In genomic region chr9:37503736-37504135, GRCh38 we compare ENCODE assay signal across 12 cellular contexts. TPM values are rescaled to one million over a fixed set of nuclear protein-coding genes. Genes with fewer than 3 reads are reported as not detected.
A peak's percentile ranks its signal among the peaks of the same experiment; 100 is the strongest.
DNase-seq lines count a peak whose midpoint lies in the region; ATAC-seq and TF ChIP-seq lines count a peak whose summit lies in the region.
"Had no signal": no experiment of that assay in that cellular context is flagged by ENCODE, and none has a peak within 500 bp of the region (broad histone marks: within the 10 kb centered on the region; RNA-seq: fewer than 3 reads in every experiment).

No MANE protein-coding gene starts in this region.

- ATAC-seq in CD4-positive, alpha-beta T cell (ENCODE audit: poor library complexity), result peak; percentile 79
- ATAC-seq in GM19328 (IDR thresholded peaks at IDR 0.05; ENCODE audit: unreplicated experiment), result no peak

- H3K27me3 Mint-ChIP-seq in CD4-positive, alpha-beta T cell, result no peaks in the 10 kb centered on the region
- H3K27me3 Mint-ChIP-seq in HFFc6 (ENCODE audit: insufficient read depth), result peaks cover 2% of the 10 kb centered on the region
- no peaks in the 10 kb centered on the region for H3K27me3 Mint-ChIP-seq in activated naive CD4-positive, alpha-beta T cell treated with anti-CD3 and anti-CD28 coated beads, Interleukin-2, amount 10 ng/mL, durations not matched to agents 7 days and 5 days

- TF ChIP-seq CTCF in CD4-positive, alpha-beta T cell (IDR thresholded peaks at IDR 0.05), result no peak
- TF ChIP-seq CTCF in HFFc6 (IDR thresholded peaks at IDR 0.05), result no peak

- H3K9me3 Mint-ChIP-seq in CD4-positive, alpha-beta T cell, result no peaks in the 10 kb centered on the region
- H3K9me3 Mint-ChIP-seq in HFFc6, result no peaks in the 10 kb centered on the region
- no peaks in the 10 kb centered on the region for H3K9me3 Mint-ChIP-seq in activated naive CD4-positive, alpha-beta T cell treated with anti-CD3 and anti-CD28 coated beads, Interleukin-2, amount 10 ng/mL, durations not matched to agents 7 days and 5 days

- H3K36me3 Mint-ChIP-seq in CD4-positive, alpha-beta T cell (ENCODE audit: low read depth), result peaks cover 71% of the 10 kb centered on the region
- H3K36me3 Mint-ChIP-seq in HFFc6 (ENCODE audit: low read depth), result peaks cover 61% of the 10 kb centered on the region
- H3K36me3 Mint-ChIP-seq in activated naive CD4-positive, alpha-beta T cell treated with anti-CD3 and anti-CD28 coated beads, Interleukin-2, amount 10 ng/mL, durations not matched to agents 7 days and 5 days, result peaks cover 45% of the 10 kb centered on the region

- intact Hi-C loops in CD4-positive, alpha-beta T cell (cut with DNase I, micrococcal nuclease), result loop anchor here in 1 of 2 experiments (10.0 kb wide), 1 partner anchor 629 kb away; no protein-coding TSS in a partner anchor

- H3K9me3 ChIP-seq in CD4-positive, alpha-beta T cell (ENCODE audit: control insufficient read depth, low read length), result no peaks in the 10 kb centered on the region
- H3K9me3 ChIP-seq: Caco-2, neutrophil had no signal

- POLR2A ChIA-PET in CD4-positive, alpha-beta T cell (lab: Charles Lee), result interaction anchor here (2.0 kb wide), 1 partner anchor 18 kb away, joined by 8 read pairs; the partner anchor contains the start of gene POLR1E

- CTCF ChIA-PET in CD4-positive, alpha-beta T cell (lab: Charles Lee), result no interaction called here
- CTCF ChIA-PET in activated naive CD4-positive, alpha-beta T cell treated with anti-CD3 and anti-CD28 coated beads, Interleukin-2, amount 10 ng/mL, durations not matched to agents 7 days and 5 days (lab: Charles Lee), result interaction anchor here (0.6 kb wide), 1 partner anchor 458 kb away, joined by 3 read pairs; no protein-coding TSS in a partner anchor

- peak in 5 of 10 experiments; percentile 5 to 22 (median 16) for DNase-seq in CD4-positive, alpha-beta T cell
- DNase-seq in HFFc6 (no peak), kidney tubule cell (ENCODE audit: low spot score) (peak; percentile 21), nucleus accumbens (lab: John Stamatoyannopoulos, UW) (no peak), SW 1271 (lab: John Stamatoyannopoulos, UW) (no peak)
- DNase-seq in activated naive CD4-positive, alpha-beta T cell treated with anti-CD3 and anti-CD28 coated beads, Interleukin-2, amount 10 ng/mL, durations not matched to agents 7 days and 5 days, result no peak
- no peak for DNase-seq in stimulated activated CD4-positive, alpha-beta T cell treated with anti-CD3 and anti-CD28 coated beads, Interleukin-2, amount 100 ng/mL, for 24 hours
- DNase-seq: Caco-2, cortex of kidney, NCI-H1092 had no signal

- H3K4me1 Mint-ChIP-seq in CD4-positive, alpha-beta T cell (ENCODE audit: low read depth), result peaks cover 14% of the 10 kb centered on the region
- peaks cover 9% of the 10 kb centered on the region; the same call in 1 of the 2 replicates for H3K4me1 Mint-ChIP-seq in HFFc6 (ENCODE audit: low read depth)
- H3K4me1 Mint-ChIP-seq in activated naive CD4-positive, alpha-beta T cell treated with anti-CD3 and anti-CD28 coated beads, Interleukin-2, amount 10 ng/mL, durations not matched to agents 7 days and 5 days, result peaks cover 13% of the 10 kb centered on the region

- H3K27ac Mint-ChIP-seq in CD4-positive, alpha-beta T cell, result peak overlapping the region; percentile 77
- peak overlapping the region; percentile 34; the same call in 1 of the 2 replicates for H3K27ac Mint-ChIP-seq in HFFc6
- peak overlapping the region; percentile 71 for H3K27ac Mint-ChIP-seq in activated naive CD4-positive, alpha-beta T cell treated with anti-CD3 and anti-CD28 coated beads, Interleukin-2, amount 10 ng/mL, durations not matched to agents 7 days and 5 days

- no peak overlapping the region for H3K27ac ChIP-seq in CD4-positive, alpha-beta T cell (ENCODE audit: low read depth, low read length)
- H3K27ac ChIP-seq: neutrophil had no signal

- peak overlapping the region; percentile 58 for H3K4me3 Mint-ChIP-seq in CD4-positive, alpha-beta T cell
- H3K4me3 Mint-ChIP-seq in HFFc6, result no peak overlapping the region
- H3K4me3 Mint-ChIP-seq in activated naive CD4-positive, alpha-beta T cell treated with anti-CD3 and anti-CD28 coated beads, Interleukin-2, amount 10 ng/mL, durations not matched to agents 7 days and 5 days, result no peak overlapping the region

- H3K27me3 ChIP-seq in CD4-positive, alpha-beta T cell (ENCODE audit: control insufficient read depth, insufficient read depth, low read length), result no peaks in the 10 kb centered on the region
- H3K27me3 ChIP-seq: neutrophil had no signal

RNA-seq across cellular contexts. Expression of gene POLR1E, which starts 18.0 kb away (rescaled TPM):
- 10 to 100 TPM; 28.9 to 29.7 TPM for total RNA-seq in CD4-positive, alpha-beta T cell
- 10 to 100 TPM; 31.0 to 38.5 (median 33.7) TPM for total RNA-seq in HFFc6 (2021; fragmentation: NEBNext Ultra II Directional; extraction: Animal tissue kit (Norgen Biotek cat#: 25700))

RNA-seq across cellular contexts. Expression of gene ZBTB5, which starts 38.5 kb away (rescaled TPM):
- total RNA-seq in CD4-positive, alpha-beta T cell, result 10 to 100 TPM; 21.3 to 22.0 TPM
- 1 to 10 TPM; 4.6 to 5.9 (median 5.3) TPM for total RNA-seq in HFFc6 (2021; fragmentation: NEBNext Ultra II Directional; extraction: Animal tissue kit (Norgen Biotek cat#: 25700))
